ENCODE assay signal across 13 cellular contexts in genomic region chr2:41879367-41879871, GRCh38.
A peak's percentile ranks its signal among the peaks of the same experiment; 100 is the strongest.
DNase-seq lines count a peak whose midpoint lies in the region; ATAC-seq and TF ChIP-seq lines count a peak whose summit lies in the region.
"Had no signal": no experiment of that assay in that cellular context is flagged by ENCODE, and none has a peak within 500 bp of the region (broad histone marks: within the 10 kb centered on the region; RNA-seq: fewer than 3 reads in every experiment).

No MANE protein-coding gene starts in this region.

- H3K27me3 Mint-ChIP-seq in CD8-positive, alpha-beta T cell (ENCODE audit: low read depth): peaks cover 4% of the 10 kb centered on the region

- no peak overlapping the region for H3K4me2 ChIP-seq in fibroblast of lung (ENCODE audit: extremely low read depth, insufficient read depth, low read length)

- no peak overlapping the region for H3K27ac ChIP-seq in fibroblast of lung (ENCODE audit: insufficient read depth, low read length)
- peak overlapping the region; percentile 1 for H3K27ac ChIP-seq in psoas muscle
- H3K27ac ChIP-seq in CD8-positive, alpha-beta T cell (ENCODE audit: low read depth, low read length): no peak overlapping the region

- no peaks in the 10 kb centered on the region for H3K9me3 Mint-ChIP-seq in CD8-positive, alpha-beta T cell
- H3K9me3 Mint-ChIP-seq: naive B cell had no signal

- H3K4me3 ChIP-seq in GM06990 (replicated peaks; ENCODE audit: low read depth, low read length) (no peak overlapping the region), fibroblast of lung (replicated peaks in 1 of 4; ENCODE audit: control extremely low read depth in 1 of 4, insufficient read depth in 1 of 4, low read depth in 3 of 4, low read length in 4 of 4) (no peak overlapping the region), psoas muscle (no peak overlapping the region), lower leg skin (ENCODE audit: low read depth, poor library complexity, severe bottlenecking) (no peak overlapping the region)
- H3K4me3 ChIP-seq in CD8-positive, alpha-beta T cell (ENCODE audit: low read depth, low read length): no peak overlapping the region
- H3K4me3 ChIP-seq: adrenal gland had no signal

- DNase-seq in GM06990 (ENCODE audit: extremely low read depth, insufficient read length) (peak; percentile 9), NCI-H2171 (lab: John Stamatoyannopoulos, UW) (peak; percentile 59), fibroblast of lung (ENCODE audit: low read depth in 2 of 2) (peak; percentile 39 to 76), psoas muscle (no peak), lower leg skin (ENCODE audit: low spot score in 2 of 2) (no peak)
- no peak for DNase-seq in CD8-positive, alpha-beta T cell
- DNase-seq: activated CD4-positive, CD25-positive, alpha-beta regulatory T cell treated with anti-CD3 and anti-CD28 coated beads, Interleukin-2, amount 50 U/mL, for 72 hours; adrenal gland; foreskin fibroblast; naive B cell; NCI-H524 treated with DMSO at 0.1 percent for 48 hours had no signal

- peaks cover 7% of the 10 kb centered on the region for H3K4me1 Mint-ChIP-seq in CD8-positive, alpha-beta T cell (ENCODE audit: low read depth)

- no peaks in the 10 kb centered on the region for H3K36me3 Mint-ChIP-seq in CD8-positive, alpha-beta T cell

- 39 to 62% (median 55%) methylated on average over 7 to 8 of the region's 8 CpGs for WGBS in psoas muscle, 3 donors
- 62 to 69% methylated on average over 8 of the region's 8 CpGs for WGBS in lower leg skin, 2 donors

- ATAC-seq in psoas muscle (peak in 3 of 4 donors; percentile 53 to 67 (median 62)), HG02938 (IDR thresholded peaks at IDR 0.05; ENCODE audit: unreplicated experiment) (no peak), GM18870 (IDR thresholded peaks at IDR 0.05; ENCODE audit: unreplicated experiment) (no peak)
- ATAC-seq in CD8-positive, alpha-beta T cell: no peak

- POLR2A ChIA-PET in CD8-positive, alpha-beta T cell (lab: Charles Lee): interaction anchor here (0.7 to 1.1 kb wide), 3 partner anchors 11 to 208 kb away, joined by 3 to 4 read pairs (median 3); no protein-coding TSS in a partner anchor

- no peak for TF ChIP-seq CTCF in GM06990 (IDR thresholded peaks at IDR 0.05; ENCODE audit: insufficient read depth, low read length, poor library complexity, severe bottlenecking)
- TF ChIP-seq CTCF in fibroblast of lung (conservative IDR thresholded peaks at IDR 0.05 in 1 of 2, IDR thresholded peaks at IDR 0.05 in 1 of 2; ENCODE audit: low read depth in 1 of 2, low read length in 2 of 2): no peak
- no peak for TF ChIP-seq CTCF in psoas muscle (IDR thresholded peaks at IDR 0.05)
- no peak for TF ChIP-seq CTCF in lower leg skin (IDR thresholded peaks at IDR 0.05)
- TF ChIP-seq CTCF in CD8-positive, alpha-beta T cell (IDR thresholded peaks at IDR 0.05): no peak

- no peak for TF ChIP-seq POLR2A in lower leg skin (IDR thresholded peaks at IDR 0.05)

- no peaks in the 10 kb centered on the region for H3K79me2 ChIP-seq in fibroblast of lung (ENCODE audit: control insufficient read depth, insufficient read depth, low read length)

- CTCF ChIA-PET in CD8-positive, alpha-beta T cell (lab: Charles Lee): interaction anchor here (1.4 to 13.6 kb wide), 3 partner anchors 10 to 210 kb away, joined by 3 to 366 read pairs (median 51); no protein-coding TSS in a partner anchor

- intact Hi-C loops in psoas muscle (cut with DNase I) (loop anchor here in 1 of 2 donors (10.0 kb wide), 1 partner anchor 455 kb away; no protein-coding TSS in a partner anchor), lower leg skin (cut with DNase I; ENCODE audit: low total_unique reads) (no loop called here)
- intact Hi-C loops in CD8-positive, alpha-beta T cell (cut with DNase I, micrococcal nuclease): no loop called here

- H3K4me1 ChIP-seq in fibroblast of lung (ENCODE audit: control insufficient read depth, extremely low read depth, insufficient read depth, low read length) (no peaks in the 10 kb centered on the region), psoas muscle (peaks cover 4% of the 10 kb centered on the region)
- H3K4me1 ChIP-seq in CD8-positive, alpha-beta T cell (ENCODE audit: insufficient read depth, low read length): no peaks in the 10 kb centered on the region

- H3K36me3 ChIP-seq in GM06990 (ENCODE audit: control insufficient read depth, insufficient read depth, low read length) (no peaks in the 10 kb centered on the region), fibroblast of lung (ENCODE audit: control insufficient read depth, insufficient read depth, low read length) (no peaks in the 10 kb centered on the region), psoas muscle (ENCODE audit: insufficient read depth in 1 of 2, low read depth in 1 of 2) (no peaks in the 10 kb centered on the region)
- H3K36me3 ChIP-seq in CD8-positive, alpha-beta T cell (ENCODE audit: insufficient read depth, low read length): no peaks in the 10 kb centered on the region
- H3K36me3 ChIP-seq: adrenal gland had no signal

- no peak overlapping the region for H2AFZ ChIP-seq in fibroblast of lung (ENCODE audit: low read length)

- H4K20me1 ChIP-seq in fibroblast of lung (ENCODE audit: control insufficient read depth, extremely low read depth, insufficient read depth, low read length): no peaks in the 10 kb centered on the region

- H3K9ac ChIP-seq in fibroblast of lung (ENCODE audit: insufficient read depth, low read length): no peak overlapping the region

- H3K4me3 Mint-ChIP-seq in CD8-positive, alpha-beta T cell: no peak overlapping the region

- H3K27ac Mint-ChIP-seq in CD8-positive, alpha-beta T cell: no peak overlapping the region

- H3K27me3 ChIP-seq in GM06990 (replicated peaks; ENCODE audit: control insufficient read depth, insufficient read depth, low read length) (no peaks in the 10 kb centered on the region; the same call in none of the 2 replicates), fibroblast of lung (ENCODE audit: control insufficient read depth, insufficient read depth, low read length) (peaks cover 4% of the 10 kb centered on the region), psoas muscle (ENCODE audit: insufficient read depth in 3 of 3, low read length in 2 of 3) (no peaks in the 10 kb centered on the region)
- H3K27me3 ChIP-seq in CD8-positive, alpha-beta T cell (ENCODE audit: insufficient read depth, low read length): peaks cover 2% of the 10 kb centered on the region
- H3K27me3 ChIP-seq: adrenal gland had no signal

- H3K9me3 ChIP-seq in fibroblast of lung (ENCODE audit: control insufficient read depth, insufficient read depth, low read depth, low read length): no peaks in the 10 kb centered on the region
- H3K9me3 ChIP-seq in psoas muscle: no peaks in the 10 kb centered on the region
- no peaks in the 10 kb centered on the region for H3K9me3 ChIP-seq in CD8-positive, alpha-beta T cell (ENCODE audit: low read length)
- H3K9me3 ChIP-seq: adrenal gland had no signal

Comparison
In these comparisons a context has a peak if more than half of its experiments do, and no peak if none do; other contexts are left out.
1. DNase-seq: peak in GM06990 (single experiment), NCI-H2171 (single experiment) and fibroblast of lung (2 of 2); none in psoas muscle (0 of 2), lower leg skin (0 of 2) and CD8-positive, alpha-beta T cell (0 of 7).
2. ATAC-seq: peak in psoas muscle (3 of 4); none in HG02938 (single experiment), CD8-positive, alpha-beta T cell (single experiment) and GM18870 (single experiment).